Comparison of ENCODE assay signal across 1 cellular context in the genomic region with DNA sequence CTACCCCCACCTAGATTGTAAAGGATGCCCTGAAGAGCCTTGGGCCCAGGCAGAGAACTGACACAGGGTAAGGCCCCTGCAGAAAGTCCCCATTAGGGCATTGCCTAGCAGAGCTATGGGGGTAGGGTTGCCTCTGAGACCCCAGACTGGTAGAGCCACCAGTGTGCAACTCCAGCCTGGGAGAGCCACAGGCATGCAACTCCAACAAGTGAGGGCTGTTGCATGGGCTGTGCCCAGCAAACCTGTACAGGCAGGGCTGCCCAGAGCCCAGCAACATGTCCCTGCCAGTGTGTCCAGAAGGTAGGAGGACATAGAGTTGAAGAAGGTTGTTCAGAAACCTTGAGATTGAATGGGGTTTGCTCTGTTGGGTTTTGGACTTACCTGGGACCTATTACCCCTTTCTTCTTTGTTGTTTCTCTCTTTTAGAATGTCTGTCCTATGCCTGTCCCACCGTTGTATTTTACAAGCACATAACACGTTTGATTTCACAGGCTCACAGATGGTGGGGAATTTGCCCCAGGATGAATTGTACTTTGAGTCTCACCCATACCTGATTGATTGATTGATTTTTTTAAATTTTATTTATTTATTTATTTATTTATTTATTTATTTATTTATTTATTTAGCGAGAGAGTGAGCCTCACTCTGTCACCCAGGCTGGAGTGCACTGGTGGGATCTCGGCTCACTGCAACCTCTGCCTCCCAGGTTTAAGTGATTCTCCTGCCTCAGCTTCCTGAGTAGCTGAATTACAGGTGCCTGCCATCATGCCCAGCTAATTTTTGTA.
TF ChIP-seq lines count a peak whose summit lies in the region.

No MANE protein-coding gene starts in this region.

TF ChIP-seq in HEK293, 187 proteins besides CTCF, POLR2A, EP300 and RAD21 (continued from another document and continues in another):
- peak; percentile 79; the same call in 1 of the 2 replicates for TF ChIP-seq ZNF558 (tag by site-specific recombination; IDR thresholded peaks at IDR 0.05)
- TF ChIP-seq ZNF112 (tag by site-specific recombination; IDR thresholded peaks at IDR 0.05), result no peak
- peak; percentile 60 for TF ChIP-seq ZNF629 (tag by site-specific recombination; IDR thresholded peaks at IDR 0.05)
- TF ChIP-seq, protein P1, sequence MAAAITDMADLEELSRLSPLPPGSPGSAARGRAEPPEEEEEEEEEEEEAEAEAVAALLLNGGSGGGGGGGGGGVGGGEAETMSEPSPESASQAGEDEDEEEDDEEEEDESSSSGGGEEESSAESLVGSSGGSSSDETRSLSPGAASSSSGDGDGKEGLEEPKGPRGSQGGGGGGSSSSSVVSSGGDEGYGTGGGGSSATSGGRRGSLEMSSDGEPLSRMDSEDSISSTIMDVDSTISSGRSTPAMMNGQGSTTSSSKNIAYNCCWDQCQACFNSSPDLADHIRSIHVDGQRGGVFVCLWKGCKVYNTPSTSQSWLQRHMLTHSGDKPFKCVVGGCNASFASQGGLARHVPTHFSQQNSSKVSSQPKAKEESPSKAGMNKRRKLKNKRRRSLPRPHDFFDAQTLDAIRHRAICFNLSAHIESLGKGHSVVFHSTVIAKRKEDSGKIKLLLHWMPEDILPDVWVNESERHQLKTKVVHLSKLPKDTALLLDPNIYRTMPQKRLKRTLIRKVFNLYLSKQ (tag by site-specific recombination; IDR thresholded peaks at IDR 0.05; ENCODE audit: borderline replicate concordance), result 0 out of 2 replicates have a peak, but pooled peaks have one; percentile 63
- peak; percentile 60; the same call in 1 of the 2 replicates for TF ChIP-seq ZNF266 (tag by site-specific recombination; IDR thresholded peaks at IDR 0.05; ENCODE audit: low read depth)
- TF ChIP-seq ZBTB8A (tag by site-specific recombination; IDR thresholded peaks at IDR 0.05), result peak; percentile 79
- TF ChIP-seq ZNF362 (tag by site-specific recombination; IDR thresholded peaks at IDR 0.05), result no peak
- TF ChIP-seq MZF1 (tag by site-specific recombination; IDR thresholded peaks at IDR 0.05; ENCODE audit: borderline replicate concordance), result no peak
- peak; percentile 61; the same call in 1 of the 2 replicates for TF ChIP-seq SCRT1 (tag by site-specific recombination; IDR thresholded peaks at IDR 0.05; ENCODE audit: borderline replicate concordance)
- TF ChIP-seq, protein P2, sequence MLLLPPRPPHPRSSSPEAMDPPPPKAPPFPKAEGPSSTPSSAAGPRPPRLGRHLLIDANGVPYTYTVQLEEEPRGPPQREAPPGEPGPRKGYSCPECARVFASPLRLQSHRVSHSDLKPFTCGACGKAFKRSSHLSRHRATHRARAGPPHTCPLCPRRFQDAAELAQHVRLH (tag by site-specific recombination; IDR thresholded peaks at IDR 0.05), result no peak
- peak; percentile 38; the same call in 1 of the 2 replicates for TF ChIP-seq ZNF18 (tag by site-specific recombination; IDR thresholded peaks at IDR 0.05)
- TF ChIP-seq KLF16 (tag by site-specific recombination; IDR thresholded peaks at IDR 0.05), result no peak
- TF ChIP-seq GLI2 (tag by site-specific recombination; IDR thresholded peaks at IDR 0.05; ENCODE audit: borderline replicate concordance, low read depth), result peak; percentile 22; the same call in 1 of the 2 replicates
- no peak for TF ChIP-seq ZNF704 (tag by site-specific recombination; IDR thresholded peaks at IDR 0.05)
- TF ChIP-seq TCF7L2 (IDR thresholded peaks at IDR 0.05; ENCODE audit: borderline replicate concordance, low read depth, low read length), result no peak
- TF ChIP-seq ZNF121 (tag by site-specific recombination; IDR thresholded peaks at IDR 0.05), result no peak
- no peak for TF ChIP-seq ZFHX2 (tag by site-specific recombination; conservative IDR thresholded peaks at IDR 0.05)
- TF ChIP-seq, protein P3, sequence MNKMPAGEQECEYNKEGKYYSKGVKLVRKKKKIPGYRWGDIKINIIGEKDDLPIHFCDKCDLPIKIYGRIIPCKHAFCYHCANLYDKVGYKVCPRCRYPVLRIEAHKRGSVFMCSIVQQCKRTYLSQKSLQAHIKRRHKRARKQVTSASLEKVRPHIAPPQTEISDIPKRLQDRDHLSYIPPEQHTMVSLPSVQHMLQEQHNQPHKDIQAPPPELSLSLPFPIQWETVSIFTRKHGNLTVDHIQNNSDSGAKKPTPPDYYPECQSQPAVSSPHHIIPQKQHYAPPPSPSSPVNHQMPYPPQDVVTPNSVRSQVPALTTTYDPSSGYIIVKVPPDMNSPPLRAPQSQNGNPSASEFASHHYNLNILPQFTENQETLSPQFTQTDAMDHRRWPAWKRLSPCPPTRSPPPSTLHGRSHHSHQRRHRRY (tag by site-specific recombination; IDR thresholded peaks at IDR 0.05), result no peak
- TF ChIP-seq ZNF132 (tag by site-specific recombination; IDR thresholded peaks at IDR 0.05; ENCODE audit: borderline replicate concordance), result no peak
- no peak for TF ChIP-seq FEZF1 (tag by site-specific recombination; IDR thresholded peaks at IDR 0.05)
- TF ChIP-seq SP3 (tag by site-specific recombination; IDR thresholded peaks at IDR 0.05), result peak; percentile 21; the same call in 1 of the 2 replicates
- no peak for TF ChIP-seq GLIS2 (tag by site-specific recombination; IDR thresholded peaks at IDR 0.05)
- 0 out of 2 replicates have a peak, but pooled peaks have one; percentile 10 for TF ChIP-seq GFI1B (tag by site-specific recombination; IDR thresholded peaks at IDR 0.05)
- TF ChIP-seq ZSCAN5A (tag by site-specific recombination; IDR thresholded peaks at IDR 0.05), result no peak
- TF ChIP-seq ZNF623 (tag by site-specific recombination; IDR thresholded peaks at IDR 0.05), result peak; percentile 80
- 0 out of 2 replicates have a peak, but pooled peaks have one; percentile 35 for TF ChIP-seq ZNF530 (tag by site-specific recombination; IDR thresholded peaks at IDR 0.05; ENCODE audit: low read depth)
- TF ChIP-seq ZNF560 (tag by site-specific recombination; IDR thresholded peaks at IDR 0.05; ENCODE audit: borderline replicate concordance), result peak; percentile 74
- TF ChIP-seq REPIN1 (tag by site-specific recombination; IDR thresholded peaks at IDR 0.05; ENCODE audit: low read depth), result no peak
- TF ChIP-seq, protein P4, sequence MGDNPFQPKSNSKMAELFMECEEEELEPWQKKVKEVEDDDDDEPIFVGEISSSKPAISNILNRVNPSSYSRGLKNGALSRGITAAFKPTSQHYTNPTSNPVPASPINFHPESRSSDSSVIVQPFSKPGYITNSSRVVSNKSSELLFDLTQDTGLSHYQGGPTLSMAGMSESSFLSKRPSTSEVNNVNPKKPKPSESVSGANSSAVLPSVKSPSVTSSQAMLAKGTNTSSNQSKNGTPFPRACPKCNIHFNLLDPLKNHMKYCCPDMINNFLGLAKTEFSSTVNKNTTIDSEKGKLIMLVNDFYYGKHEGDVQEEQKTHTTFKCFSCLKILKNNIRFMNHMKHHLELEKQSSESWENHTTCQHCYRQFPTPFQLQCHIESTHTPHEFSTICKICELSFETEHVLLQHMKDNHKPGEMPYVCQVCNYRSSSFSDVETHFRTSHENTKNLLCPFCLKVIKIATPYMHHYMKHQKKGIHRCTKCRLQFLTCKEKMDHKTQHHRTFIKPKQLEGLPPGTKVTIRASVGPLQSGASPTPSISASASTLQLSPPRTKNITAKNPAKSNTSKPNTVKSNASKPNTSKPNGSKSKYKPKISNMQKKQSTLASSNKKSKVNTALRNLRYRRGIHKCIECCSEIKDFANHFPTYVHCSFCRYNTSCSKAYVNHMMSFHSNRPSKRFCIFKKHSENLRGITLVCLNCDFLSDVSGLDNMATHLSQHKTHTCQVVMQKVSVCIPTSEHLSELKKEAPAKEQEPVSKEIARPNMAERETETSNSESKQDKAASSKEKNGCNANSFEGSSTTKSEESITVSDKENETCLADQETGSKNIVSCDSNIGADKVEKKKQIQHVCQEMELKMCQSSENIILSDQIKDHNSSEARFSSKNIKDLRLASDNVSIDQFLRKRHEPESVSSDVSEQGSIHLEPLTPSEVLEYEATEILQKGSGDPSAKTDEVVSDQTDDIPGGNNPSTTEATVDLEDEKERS (tag by site-specific recombination; IDR thresholded peaks at IDR 0.05), result no peak
- TF ChIP-seq ZNF394 (tag by site-specific recombination; IDR thresholded peaks at IDR 0.05; ENCODE audit: borderline replicate concordance), result peak; percentile 95
- TF ChIP-seq ZNF302 (tag by site-specific recombination; IDR thresholded peaks at IDR 0.05; ENCODE audit: low read depth), result no peak
- no peak for TF ChIP-seq ZNF23 (tag by site-specific recombination; IDR thresholded peaks at IDR 0.05; ENCODE audit: borderline replicate concordance)
- TF ChIP-seq, protein P5, sequence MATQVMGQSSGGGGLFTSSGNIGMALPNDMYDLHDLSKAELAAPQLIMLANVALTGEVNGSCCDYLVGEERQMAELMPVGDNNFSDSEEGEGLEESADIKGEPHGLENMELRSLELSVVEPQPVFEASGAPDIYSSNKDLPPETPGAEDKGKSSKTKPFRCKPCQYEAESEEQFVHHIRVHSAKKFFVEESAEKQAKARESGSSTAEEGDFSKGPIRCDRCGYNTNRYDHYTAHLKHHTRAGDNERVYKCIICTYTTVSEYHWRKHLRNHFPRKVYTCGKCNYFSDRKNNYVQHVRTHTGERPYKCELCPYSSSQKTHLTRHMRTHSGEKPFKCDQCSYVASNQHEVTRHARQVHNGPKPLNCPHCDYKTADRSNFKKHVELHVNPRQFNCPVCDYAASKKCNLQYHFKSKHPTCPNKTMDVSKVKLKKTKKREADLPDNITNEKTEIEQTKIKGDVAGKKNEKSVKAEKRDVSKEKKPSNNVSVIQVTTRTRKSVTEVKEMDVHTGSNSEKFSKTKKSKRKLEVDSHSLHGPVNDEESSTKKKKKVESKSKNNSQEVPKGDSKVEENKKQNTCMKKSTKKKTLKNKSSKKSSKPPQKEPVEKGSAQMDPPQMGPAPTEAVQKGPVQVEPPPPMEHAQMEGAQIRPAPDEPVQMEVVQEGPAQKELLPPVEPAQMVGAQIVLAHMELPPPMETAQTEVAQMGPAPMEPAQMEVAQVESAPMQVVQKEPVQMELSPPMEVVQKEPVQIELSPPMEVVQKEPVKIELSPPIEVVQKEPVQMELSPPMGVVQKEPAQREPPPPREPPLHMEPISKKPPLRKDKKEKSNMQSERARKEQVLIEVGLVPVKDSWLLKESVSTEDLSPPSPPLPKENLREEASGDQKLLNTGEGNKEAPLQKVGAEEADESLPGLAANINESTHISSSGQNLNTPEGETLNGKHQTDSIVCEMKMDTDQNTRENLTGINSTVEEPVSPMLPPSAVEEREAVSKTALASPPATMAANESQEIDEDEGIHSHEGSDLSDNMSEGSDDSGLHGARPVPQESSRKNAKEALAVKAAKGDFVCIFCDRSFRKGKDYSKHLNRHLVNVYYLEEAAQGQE (tag by site-specific recombination; IDR thresholded peaks at IDR 0.05), result peak; percentile 79
- peak; percentile 69; the same call in 1 of the 2 replicates for TF ChIP-seq ZNF404 (tag by site-specific recombination; IDR thresholded peaks at IDR 0.05)
- TF ChIP-seq ZBTB11 (tag by site-specific recombination; conservative IDR thresholded peaks at IDR 0.05; ENCODE audit: low read depth), result peak; percentile 83
